Comparison of ENCODE assay signal across 10 cellular contexts in genomic region chr18:57748770-57749603, GRCh38. TPM values are rescaled to one million over a fixed set of nuclear protein-coding genes. Genes with fewer than 3 reads are reported as not detected.
DNase-seq lines count a peak whose midpoint lies in the region; ATAC-seq, FAIRE-seq and TF ChIP-seq lines count a peak whose summit lies in the region.
"Had no signal": no experiment of that assay in that cellular context is flagged by ENCODE, and none has a peak within 500 bp of the region (broad histone marks: within the 10 kb centered on the region; RNA-seq: fewer than 3 reads in every experiment).

No MANE protein-coding gene starts in this region.

- dilution Hi-C loops in endothelial cell of umbilical vein (cut with MboI; ENCODE audit: extremely low pct_ligation_motif_present, low sequenced_read_pairs): no loop called here

- no peaks in the 10 kb centered on the region for H3K9me3 ChIP-seq in endothelial cell of umbilical vein (replicated peaks; ENCODE audit: control insufficient read depth, insufficient read depth, low read length)
- H3K9me3 ChIP-seq: neutrophil had no signal

- ATAC-seq in GM18909 (IDR thresholded peaks at IDR 0.05; ENCODE audit: poor library complexity, unreplicated experiment) (peak; percentile 90), HG02885 (IDR thresholded peaks at IDR 0.05; ENCODE audit: poor library complexity, unreplicated experiment) (peak; percentile 98)

- TF ChIP-seq CTCF in endothelial cell of umbilical vein (IDR thresholded peaks at IDR 0.05; ENCODE audit: extremely low read depth in 1 of 2, insufficient read depth in 1 of 2, low read depth in 1 of 2, low read length in 2 of 2): no peak

- CTCF ChIA-PET in endothelial cell of umbilical vein (lab: Charles Lee): interaction anchor here (1.2 kb wide), 1 partner anchor 32 kb away, joined by 3 read pairs; no protein-coding TSS in a partner anchor

- H3K4me1 ChIP-seq in endothelial cell of umbilical vein (ENCODE audit: control insufficient read depth, extremely low read depth, insufficient read depth, low read length): peaks cover 31% of the 10 kb centered on the region

- no peak overlapping the region for H3K9ac ChIP-seq in endothelial cell of umbilical vein (replicated peaks; ENCODE audit: extremely low read depth, insufficient read depth, low read length)

- intact Hi-C loops in endothelial cell of umbilical vein (cut with micrococcal nuclease): no loop called here

- H3K27me3 ChIP-seq in endothelial cell of umbilical vein (ENCODE audit: control insufficient read depth in 2 of 2, insufficient read depth in 2 of 2, low read length in 2 of 2): no peaks in the 10 kb centered on the region
- H3K27me3 ChIP-seq: neutrophil had no signal

- DNase-seq in NCI-H2196 (lab: John Stamatoyannopoulos, UW; ENCODE audit: unreplicated experiment): peak; percentile 48
- peak; percentile 47 for DNase-seq in endothelial cell of umbilical vein (ENCODE audit: low read depth, low spot score)
- DNase-seq in stimulated activated naive CD4-positive, alpha-beta T cell treated with Interleukin-2 at 50 U/mL for 16 hours (lab: John Stamatoyannopoulos, UW): no peak
- DNase-seq in RKO (ENCODE audit: low spot score): no peak
- no peak for DNase-seq in frontal cortex (ENCODE audit: low spot score in 2 of 2)
- DNase-seq in activated T-cell treated with anti-CD3 and anti-CD28 coated beads, Interleukin-2, amount 50 U/mL, for 1 hour: no peak

- FAIRE-seq in endothelial cell of umbilical vein (lab: Jason Lieb, UNC) (peak; percentile 67), frontal cortex (lab: Jason Lieb, UNC) (no peak)

- H3K27ac ChIP-seq in endothelial cell of umbilical vein (ENCODE audit: insufficient read depth, low read depth, low read length): no peak overlapping the region
- H3K27ac ChIP-seq: neutrophil had no signal

- peaks cover 0 to 3% of the 10 kb centered on the region in 2 experiments for H3K36me3 ChIP-seq in endothelial cell of umbilical vein (ENCODE audit: control insufficient read depth in 2 of 2, extremely low read depth in 1 of 2, insufficient read depth in 2 of 2, low read length in 2 of 2)
- H3K36me3 ChIP-seq: neutrophil had no signal

- no peaks in the 10 kb centered on the region for H3K9me1 ChIP-seq in endothelial cell of umbilical vein (replicated peaks; ENCODE audit: control insufficient read depth, extremely low read depth, insufficient read depth, low read length)

- no peak for TF ChIP-seq POLR2A in endothelial cell of umbilical vein (IDR thresholded peaks at IDR 0.05; ENCODE audit: low read depth, low read length)

- H3K4me3 ChIP-seq in endothelial cell of umbilical vein (replicated peaks in 1 of 3; ENCODE audit: insufficient read depth in 1 of 3, low read depth in 1 of 3, low read length in 3 of 3): no peak overlapping the region

- POLR2A ChIA-PET in endothelial cell of umbilical vein (lab: Charles Lee): interaction anchor here (0.6 kb wide), 1 partner anchor 21 kb away, joined by 5 read pairs; no protein-coding TSS in a partner anchor

- peaks cover 19% of the 10 kb centered on the region for H3K79me2 ChIP-seq in endothelial cell of umbilical vein (ENCODE audit: control insufficient read depth, insufficient read depth, low read length)

- no TSS peak for BruUV-seq in endothelial cell of umbilical vein (replicated peaks; lab: Mats Ljungman, UMichigan)

- H3K4me2 ChIP-seq in endothelial cell of umbilical vein (ENCODE audit: insufficient read depth, low read length): no peak overlapping the region

- H4K20me1 ChIP-seq in endothelial cell of umbilical vein (replicated peaks; ENCODE audit: control insufficient read depth, extremely low read depth, insufficient read depth, low read length): no peaks in the 10 kb centered on the region

- no peak overlapping the region for H2AFZ ChIP-seq in endothelial cell of umbilical vein (ENCODE audit: low read depth, low read length)

TF ChIP-seq in endothelial cell of umbilical vein, 7 proteins besides CTCF, POLR2A, EP300 and RAD21:
- TF ChIP-seq EZH2 (IDR thresholded peaks at IDR 0.05; ENCODE audit: borderline replicate concordance, low read depth, low read length, severe bottlenecking) (no peak), MYC (IDR thresholded peaks at IDR 0.05; ENCODE audit: low read depth, low read length) (no peak), MAX (IDR thresholded peaks at IDR 0.05; ENCODE audit: insufficient read depth, insufficient read length) (no peak), POLR2AphosphoS5 (IDR thresholded peaks at IDR 0.05; ENCODE audit: insufficient read depth, low read depth, low read length) (no peak), FOS (IDR thresholded peaks at IDR 0.05; ENCODE audit: borderline replicate concordance, insufficient read depth, low read length) (peak; percentile 89), JUN (IDR thresholded peaks at IDR 0.05; ENCODE audit: borderline replicate concordance, insufficient read depth, insufficient read length, low read depth) (peak; percentile 51)

RNA-seq across cellular contexts. Expression of gene ATP8B1, which starts 54.1 kb away (rescaled TPM):
- total RNA-seq in endothelial cell of umbilical vein: 86.5 and 100 TPM in 2 replicates
- polyA plus RNA-seq in endothelial cell of umbilical vein: 42.7 and 49.3 TPM in 2 replicates
- polyA plus RNA-seq in endothelial cell of umbilical vein (2011; cell fraction: cytosol; rRNA removed): 32.7 and 33.4 TPM in 2 replicates
- 82.2 and 90.1 TPM in 2 replicates for polyA plus RNA-seq in endothelial cell of umbilical vein (2011; cell fraction: nucleus; rRNA removed)
- polyA plus RNA-seq in endothelial cell of umbilical vein (2012): 17.7 and 27.5 TPM in 2 replicates
- polyA minus RNA-seq in endothelial cell of umbilical vein: 164 and 167 TPM in 2 replicates
- 0.72 TPM for polyA minus RNA-seq in endothelial cell of umbilical vein (2011; cell fraction: cytosol; rRNA and poly(A)+ RNA removed)
- 135 and 183 TPM in 2 replicates for polyA minus RNA-seq in endothelial cell of umbilical vein (2011; cell fraction: nucleus; rRNA and poly(A)+ RNA removed)
- 5.7 TPM for total RNA-seq in frontal cortex
- total RNA-seq: T-helper 2 cell treated with Interferon-gamma antibody and Interleukin-4, amounts not matched to agents 100 ng/mL and 5 ng/mL, for 36 hours had no signal

Comparison
In these comparisons a context has a peak if more than half of its experiments do, and no peak if none do; other contexts are left out.
1. DNase-seq: peak in NCI-H2196 (single experiment) and endothelial cell of umbilical vein (single experiment); none in stimulated activated naive CD4-positive, alpha-beta T cell treated with Interleukin-2 at 50 U/mL for 16 hours (single experiment), RKO (single experiment), frontal cortex (0 of 2) and activated T-cell treated with anti-CD3 and anti-CD28 coated beads, Interleukin-2, amount 50 U/mL, for 1 hour (single experiment).
2. RNA of gene ATP8B1, which starts 54.1 kb away (total RNA-seq): 86.5 to 100 TPM in endothelial cell of umbilical vein; 5.7 TPM in frontal cortex (single experiment); every median in the first group is over 10 times any median in the second.